ENCODE assay signal across 12 cellular contexts in genomic region chrX:120109378-120109777, GRCh38. TPM values are rescaled to one million over a fixed set of nuclear protein-coding genes. Genes with fewer than 3 reads are reported as not detected.
"Had no signal": no experiment of that assay in that cellular context is flagged by ENCODE, and none has a peak within 500 bp of the region (broad histone marks: within the 10 kb centered on the region; RNA-seq: fewer than 3 reads in every experiment).

No MANE protein-coding gene starts in this region.

- H3K36me3 ChIP-seq: HAP-1 had no signal

- FAIRE-seq: H1, H54 had no signal

- H3K9me3 ChIP-seq: HAP-1 had no signal

- H3K4me1 ChIP-seq: HAP-1 had no signal

- H3K4me2 ChIP-seq: GM23338 had no signal

- ATAC-seq: GM23338, HCT116 had no signal

- H3K4me3 ChIP-seq: GM23248, GM23338, HAP-1 had no signal

- DNase-seq: GM23248, GOT3, H7, H9, HCEC 1CT, HFFc6 had no signal

- H3K9ac ChIP-seq: GM23248 had no signal

- H3K27ac ChIP-seq: GM23248 had no signal

RNA-seq across cellular contexts. Expression of gene RHOXF1, which starts 6.3 kb away (rescaled TPM):
- total RNA-seq: GM23248, H1, H4, H7, H9, HFFc6 had no signal
- polyA plus RNA-seq: GM23248, GM23338, H1 had no signal

RNA-seq across cellular contexts. Expression of gene RHOXF2B, which starts 31.9 kb away (rescaled TPM):
- total RNA-seq: GM23248, GM23338, H1, H4, H7, H9, HFFc6 had no signal
- polyA plus RNA-seq: GM23248, GM23338, H1 had no signal

RNA-seq across cellular contexts. Expression of gene RHOXF2, which starts 49.0 kb away (rescaled TPM):
- total RNA-seq: GM23248, GM23338, H1, H4, H7, H9, HFFc6 had no signal
- polyA plus RNA-seq: GM23248, H1 had no signal
